Comparison of ENCODE assay signal across 25 cellular contexts in the genomic region with DNA sequence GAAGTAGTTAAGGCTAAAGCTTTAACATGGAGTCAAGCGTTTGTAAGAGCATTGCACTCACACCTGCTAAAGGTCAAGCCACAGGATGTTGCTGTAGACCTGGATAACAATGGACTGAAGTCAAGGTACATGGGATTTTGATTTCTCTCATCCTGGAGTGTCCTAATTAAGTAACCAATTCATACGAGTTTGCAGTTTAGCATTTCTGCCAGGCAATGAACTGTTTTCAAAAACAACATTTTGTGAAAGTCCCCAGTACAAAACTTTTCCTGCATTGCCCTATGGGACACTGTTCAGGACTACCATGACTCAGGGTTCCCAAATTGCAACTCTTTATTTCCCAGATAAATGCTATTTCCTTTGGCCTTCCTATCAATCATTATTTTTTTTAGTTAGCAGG. TPM values are rescaled to one million over a fixed set of nuclear protein-coding genes. Genes with fewer than 3 reads are reported as not detected.
"Had no signal": no experiment of that assay in that cellular context is flagged by ENCODE, and none has a peak within 500 bp of the region (broad histone marks: within the 10 kb centered on the region; RNA-seq: fewer than 3 reads in every experiment).

No MANE protein-coding gene starts in this region.

- H3K4me3 Mint-ChIP-seq: activated CD4-positive, alpha-beta memory T cell treated with anti-CD3 and anti-CD28 coated beads, Interleukin-2, amount 10 ng/mL, durations not matched to agents 7 days and 5 days; activated CD4-positive, alpha-beta T cell treated with anti-CD3 and anti-CD28 coated beads, Interleukin-2, amount 10 ng/mL, durations not matched to agents 24 days and 14 days; activated T-helper 17 cell treated with anti-CD3 and anti-CD28 coated beads, Interleukin-2, amount 50 U/mL, for 72 hours; neural crest cell; stimulated activated memory B cell treated with anti-CD40 and anti-IgM and Interleukin-4, amounts not matched to agents 10 μg/mL and 1 μg/mL and 100 μg/mL, for 72 hours had no signal

- H3K27ac Mint-ChIP-seq: activated CD4-positive, alpha-beta memory T cell treated with anti-CD3 and anti-CD28 coated beads, Interleukin-2, amount 10 ng/mL, durations not matched to agents 7 days and 5 days; activated T-helper 17 cell treated with anti-CD3 and anti-CD28 coated beads, Interleukin-2, amount 50 U/mL, for 72 hours; stimulated activated memory B cell treated with anti-CD40 and anti-IgM and Interleukin-4, amounts not matched to agents 10 μg/mL and 1 μg/mL and 100 μg/mL, for 72 hours had no signal

- H3K4me3 ChIP-seq: body of pancreas, cardiac muscle cell, esophagus muscularis mucosa, gastrocnemius medialis, mucosa of descending colon, sigmoid colon, smooth muscle cell, stomach, transverse colon, uterus had no signal

- H3K27ac ChIP-seq: body of pancreas, cardiac muscle cell, esophagus muscularis mucosa, gastrocnemius medialis, sigmoid colon, stomach, transverse colon, uterus, VCaP had no signal

- H3K9me3 Mint-ChIP-seq: activated T-helper 17 cell treated with anti-CD3 and anti-CD28 coated beads, Interleukin-2, amount 50 U/mL, for 72 hours had no signal

- H3K27me3 Mint-ChIP-seq: activated CD4-positive, alpha-beta memory T cell treated with anti-CD3 and anti-CD28 coated beads, Interleukin-2, amount 10 ng/mL, durations not matched to agents 7 days and 5 days; activated CD4-positive, alpha-beta T cell treated with anti-CD3 and anti-CD28 coated beads, Interleukin-2, amount 10 ng/mL, durations not matched to agents 24 days and 14 days; activated T-helper 17 cell treated with anti-CD3 and anti-CD28 coated beads, Interleukin-2, amount 50 U/mL, for 72 hours; stimulated activated memory B cell treated with anti-CD40 and anti-IgM and Interleukin-4, amounts not matched to agents 10 μg/mL and 1 μg/mL and 100 μg/mL, for 72 hours had no signal

- H3K9me3 ChIP-seq: body of pancreas, gastrocnemius medialis, uterus had no signal

- H3K4me1 Mint-ChIP-seq: neural crest cell had no signal

- ATAC-seq: activated CD4-positive, CD25-positive, alpha-beta regulatory T cell treated with anti-CD3 and anti-CD28 coated beads, Interleukin-2, amount 50 U/mL, for 24 hours; activated T-helper 17 cell treated with anti-CD3 and anti-CD28 coated beads, Interleukin-2, amount 50 U/mL, for 72 hours; body of pancreas; gastrocnemius medialis had no signal

- H3K4me1 ChIP-seq: body of pancreas, esophagus muscularis mucosa, gastrocnemius medialis, sigmoid colon, stomach, transverse colon, uterus had no signal

- H3K36me3 ChIP-seq: cardiac muscle cell, esophagus muscularis mucosa, gastrocnemius medialis, sigmoid colon, stomach, transverse colon, uterus had no signal

- DNase-seq: activated CD4-positive, alpha-beta memory T cell treated with anti-CD3 and anti-CD28 coated beads, Interleukin-2, amount 10 ng/mL, durations not matched to agents 7 days and 5 days; activated T-cell treated with anti-CD3 and anti-CD28 coated beads, Interleukin-2, amount 50 U/mL, for 1 hour; anterior cingulate cortex; body of pancreas; effector memory CD4-positive, alpha-beta T cell; gastrocnemius medialis; hippocampal formation; mucosa of descending colon; occipital lobe; sigmoid colon; stimulated activated CD4-positive, alpha-beta T cell treated with anti-CD3 and anti-CD28 coated beads, Interleukin-15, amount 100 ng/mL, for 24 hours; stomach; transverse colon; uterus had no signal

- H3K27me3 ChIP-seq: body of pancreas, cardiac muscle cell, esophagus muscularis mucosa, gastrocnemius medialis, sigmoid colon, stomach, transverse colon, uterus had no signal

RNA-seq across cellular contexts. Expression of a gene that starts 17.4 kb away (rescaled TPM):
- total RNA-seq: cardiac muscle cell, temporal lobe had no signal
- polyA plus RNA-seq: cardiac muscle cell had no signal

RNA-seq across cellular contexts. Expression of a gene that starts 20.4 kb away (rescaled TPM):
- total RNA-seq: body of pancreas, cardiac muscle cell, cerebellum, esophagus muscularis mucosa, gastrocnemius medialis, neural crest cell, occipital lobe, smooth muscle cell, temporal lobe had no signal
- polyA plus RNA-seq: cardiac muscle cell, smooth muscle cell had no signal
